In genomic region chr3:186953011-186953487, GRCh38 we compare ENCODE assay signal across 8 cellular contexts. TPM values are rescaled to one million over a fixed set of nuclear protein-coding genes. Genes with fewer than 3 reads are reported as not detected.
DNase-seq lines count a peak whose midpoint lies in the region; ATAC-seq, FAIRE-seq and TF ChIP-seq lines count a peak whose summit lies in the region.

No MANE protein-coding gene starts in this region.

- FAIRE-seq in astrocyte (lab: Jason Lieb, UNC) (no peak), D721Med (lab: Jason Lieb, UNC) (no peak)

- TF ChIP-seq CTCF in astrocyte (IDR thresholded peaks at IDR 0.05; ENCODE audit: insufficient read depth, low read depth, low read length), result no peak
- TF ChIP-seq CTCF in D721Med (IDR thresholded peaks at IDR 0.05; ENCODE audit: insufficient read depth, missing control alignments), result no peak
- TF ChIP-seq CTCF in GM23338 (conservative IDR thresholded peaks at IDR 0.05; ENCODE audit: low read depth in 2 of 2), result no peak

- peaks cover 18% of the 10 kb centered on the region for H3K4me1 Mint-ChIP-seq in astrocyte (ENCODE audit: low read depth, unreplicated experiment)
- H3K4me1 Mint-ChIP-seq in natural killer cell treated with Interleukin-12 subunit alpha and Interleukin-12 subunit beta and Interleukin-15 and Interleukin-18, amount 100 ng/mL, for 72 hours (ENCODE audit: low read depth in 2 of 2), result peaks cover 77 to 83% of the 10 kb centered on the region in 2 donors
- peaks cover 26% of the 10 kb centered on the region for H3K4me1 Mint-ChIP-seq in GM23338

- ATAC-seq in HG03521 (IDR thresholded peaks at IDR 0.05; ENCODE audit: unreplicated experiment) (peak; percentile 50), GM23338 (no peak)
- peak; percentile 74 to 88 for ATAC-seq in natural killer cell treated with Interleukin-12 subunit alpha and Interleukin-12 subunit beta and Interleukin-15 and Interleukin-18, amount 100 ng/mL, for 72 hours

- no peaks in the 10 kb centered on the region for H3F3A ChIP-seq in GM23338 (replicated peaks; ENCODE audit: low read depth)

- H3K27ac ChIP-seq in astrocyte (ENCODE audit: low read depth, low read length) (no peak overlapping the region), GM23338 (ENCODE audit: low read depth) (no peak overlapping the region)

- H3K9me2 ChIP-seq in GM23338 (ENCODE audit: insufficient read depth), result no peaks in the 10 kb centered on the region

- H3K4me3 ChIP-seq in astrocyte (ENCODE audit: insufficient read depth, low read depth, low read length) (no peak overlapping the region), GM23338 (no peak overlapping the region)

- H3K36me3 ChIP-seq in astrocyte (ENCODE audit: insufficient read depth, low read length) (no peaks in the 10 kb centered on the region), GM23338 (ENCODE audit: insufficient read depth) (0 out of 2 replicates have a peak, but pooled peaks cover 4% of the 10 kb centered on the region)

- H3K9me3 ChIP-seq in astrocyte (ENCODE audit: insufficient read depth, low read depth, low read length), result no peaks in the 10 kb centered on the region

- H3K9ac ChIP-seq in astrocyte (ENCODE audit: low read length), result peak overlapping the region; percentile 42

- H3K27me3 Mint-ChIP-seq in astrocyte (ENCODE audit: low read depth, unreplicated experiment), result no peaks in the 10 kb centered on the region
- no peaks in the 10 kb centered on the region for H3K27me3 Mint-ChIP-seq in natural killer cell treated with Interleukin-12 subunit alpha and Interleukin-12 subunit beta and Interleukin-15 and Interleukin-18, amount 100 ng/mL, for 72 hours
- H3K27me3 Mint-ChIP-seq in GM23338 (ENCODE audit: insufficient read depth, low read depth, poor library complexity), result peaks cover 5% of the 10 kb centered on the region

- no peaks in the 10 kb centered on the region for H3K79me2 ChIP-seq in astrocyte (ENCODE audit: insufficient read depth, low read length)
- peaks cover 96% of the 10 kb centered on the region for H3K79me2 ChIP-seq in GM23338 (replicated peaks; ENCODE audit: insufficient read depth)

- H3K4me2 ChIP-seq in astrocyte (ENCODE audit: low read length), result peak overlapping the region; percentile 57
- no peak overlapping the region for H3K4me2 ChIP-seq in GM23338

- H3K4me3 Mint-ChIP-seq in astrocyte (ENCODE audit: unreplicated experiment) (peak overlapping the region; percentile 46), GM23338 (no peak overlapping the region)
- H3K4me3 Mint-ChIP-seq in natural killer cell treated with Interleukin-12 subunit alpha and Interleukin-12 subunit beta and Interleukin-15 and Interleukin-18, amount 100 ng/mL, for 72 hours, result peak overlapping the region; percentile 87

- no peaks in the 10 kb centered on the region for H3K27me3 ChIP-seq in astrocyte (ENCODE audit: insufficient read depth, low read length)
- H3K27me3 ChIP-seq in GM23338 (ENCODE audit: insufficient read depth), result no peaks in the 10 kb centered on the region

- H3K27ac Mint-ChIP-seq in astrocyte (ENCODE audit: unreplicated experiment) (no peak overlapping the region), GM23338 (no peak overlapping the region)
- peak overlapping the region; percentile 91 to 95 for H3K27ac Mint-ChIP-seq in natural killer cell treated with Interleukin-12 subunit alpha and Interleukin-12 subunit beta and Interleukin-15 and Interleukin-18, amount 100 ng/mL, for 72 hours

- peak; percentile 17 for DNase-seq in GM03348 (ENCODE audit: low spot score)
- DNase-seq in astrocyte (ENCODE audit: low read depth), result peak; percentile 34
- no peak for DNase-seq in natural killer cell treated with Interleukin-12 subunit alpha and Interleukin-12 subunit beta and Interleukin-15 and Interleukin-18, amount 100 ng/mL, for 72 hours (ENCODE audit: low spot score)
- DNase-seq in HUDEP-2 (lab: John Stamatoyannopoulos, UW; ENCODE audit: unreplicated experiment in 76 of 76), result no peak
- DNase-seq in D721Med (ENCODE audit: insufficient read length, low spot score), result no peak
- no peak for DNase-seq in D341Med (ENCODE audit: low spot score)
- DNase-seq in GM23338 (ENCODE audit: low spot score), result no peak

- H3K9me3 Mint-ChIP-seq in astrocyte (ENCODE audit: unreplicated experiment), result no peaks in the 10 kb centered on the region
- H3K9me3 Mint-ChIP-seq in natural killer cell treated with Interleukin-12 subunit alpha and Interleukin-12 subunit beta and Interleukin-15 and Interleukin-18, amount 100 ng/mL, for 72 hours, result peaks cover 9% of the 10 kb centered on the region
- H3K9me3 Mint-ChIP-seq in GM23338, result peaks cover 8% of the 10 kb centered on the region

- peaks cover 5% of the 10 kb centered on the region for H3K4me1 ChIP-seq in astrocyte (ENCODE audit: insufficient read depth, low read length)
- no peaks in the 10 kb centered on the region; the same call in none of the 2 replicates for H3K4me1 ChIP-seq in GM23338 (ENCODE audit: insufficient read depth)

- no peaks in the 10 kb centered on the region for H4K20me1 ChIP-seq in astrocyte (ENCODE audit: insufficient read depth, low read length)
- H4K20me1 ChIP-seq in GM23338 (replicated peaks; ENCODE audit: insufficient read depth), result peaks cover 25% of the 10 kb centered on the region

- H3K36me3 Mint-ChIP-seq in astrocyte (ENCODE audit: low read depth, unreplicated experiment), result peaks cover 7% of the 10 kb centered on the region
- peaks cover 57% of the 10 kb centered on the region for H3K36me3 Mint-ChIP-seq in natural killer cell treated with Interleukin-12 subunit alpha and Interleukin-12 subunit beta and Interleukin-15 and Interleukin-18, amount 100 ng/mL, for 72 hours
- peaks cover 88% of the 10 kb centered on the region for H3K36me3 Mint-ChIP-seq in GM23338 (ENCODE audit: low read depth)

- peak overlapping the region; percentile 53 for H2AFZ ChIP-seq in astrocyte (ENCODE audit: low read depth, low read length)
- no peak overlapping the region for H2AFZ ChIP-seq in GM23338

TF ChIP-seq in GM23338, 12 proteins besides CTCF, POLR2A, EP300 and RAD21 (continues in another document):
- no peak for TF ChIP-seq CREB1 (CRISPR knock-in tag; IDR thresholded peaks at IDR 0.05; ENCODE audit: low read depth)
- no peak for TF ChIP-seq EZH2phosphoT487 (IDR thresholded peaks at IDR 0.05; ENCODE audit: unreplicated experiment)
- TF ChIP-seq ZNF331 (CRISPR knock-in tag; IDR thresholded peaks at IDR 0.05; ENCODE audit: low read depth), result no peak
- TF ChIP-seq EZH2 (IDR thresholded peaks at IDR 0.05; ENCODE audit: low read depth, unreplicated experiment), result no peak
- TF ChIP-seq REST (IDR thresholded peaks at IDR 0.05; ENCODE audit: unreplicated experiment), result no peak

RNA-seq across cellular contexts. Expression of gene ST6GAL1, which starts 22.7 kb away (rescaled TPM):
- 15.8 and 19.3 TPM in 2 replicates for total RNA-seq in astrocyte
- total RNA-seq in natural killer cell treated with Interleukin-12 subunit alpha and Interleukin-12 subunit beta and Interleukin-15 and Interleukin-18, amount 100 ng/mL, for 72 hours, result 100 to 1,000 TPM; 179 to 304 TPM
- 51.6 and 65.1 TPM in 2 replicates for total RNA-seq in GM23338 (2014; rRNA removed; shearing (Covaris generic))
- 13.5 and 17.6 TPM in 2 replicates for polyA plus RNA-seq in GM23338 (2016; fragmentation: Nextera tagmentation; extraction: Ambion mirVana)

Comparison
In these comparisons a context has a peak if more than half of its experiments do, and no peak if none do; other contexts are left out.
1. DNase-seq: peak in GM03348 (single experiment) and astrocyte (single experiment); none in natural killer cell treated with Interleukin-12 subunit alpha and Interleukin-12 subunit beta and Interleukin-15 and Interleukin-18, amount 100 ng/mL, for 72 hours (single experiment), HUDEP-2 (0 of 76), D721Med (single experiment), D341Med (single experiment) and GM23338 (single experiment).
2. H3K27ac Mint-ChIP-seq: peak in natural killer cell treated with Interleukin-12 subunit alpha and Interleukin-12 subunit beta and Interleukin-15 and Interleukin-18, amount 100 ng/mL, for 72 hours (2 of 2); none in astrocyte (single experiment) and GM23338 (single experiment).